Comparison of ENCODE assay signal across 26 cellular contexts in genomic region chr2:11146076-11146475, GRCh38. TPM values are rescaled to one million over a fixed set of nuclear protein-coding genes. Genes with fewer than 3 reads are reported as not detected.
A peak's percentile ranks its signal among the peaks of the same experiment; 100 is the strongest.
DNase-seq lines count a peak whose midpoint lies in the region; ATAC-seq, FAIRE-seq and TF ChIP-seq lines count a peak whose summit lies in the region.
"Had no signal": no experiment of that assay in that cellular context is flagged by ENCODE, and none has a peak within 500 bp of the region (broad histone marks: within the 10 kb centered on the region; RNA-seq: fewer than 3 reads in every experiment).

No MANE protein-coding gene starts in this region.

- H3K4me1 ChIP-seq in A549: 0 out of 3 replicates have a peak, but pooled peaks cover 4% of the 10 kb centered on the region
- no peaks in the 10 kb centered on the region for H3K4me1 ChIP-seq in K562 (replicated peaks in 1 of 2; ENCODE audit: control insufficient read depth in 2 of 2, insufficient read depth in 2 of 2, low read length in 2 of 2)

- intact Hi-C loops in K562 (cut with micrococcal nuclease): no loop called here

- DNase-seq in A549 (ENCODE audit: low read depth in 1 of 2, low spot score in 1 of 2) (no peak), K562 (ENCODE audit: extremely low read depth in 1 of 4, low spot score in 3 of 4) (no peak), medulla oblongata (ENCODE audit: extremely low spot score) (no peak)
- DNase-seq in stimulated activated naive B cell treated with anti-CD40 and anti-IgM and Interleukin-4, amounts not matched to agents 10 μg/mL and 1 μg/mL and 100 μg/mL, for 72 hours: no peak
- DNase-seq in activated CD4-positive, alpha-beta T cell treated with anti-CD3 and anti-CD28 coated beads, Interleukin-2, amount 10 ng/mL, durations not matched to agents 7 days and 5 days: no peak
- DNase-seq: 8988T; AML-193; C1 segment of cervical spinal cord; CD4-positive, alpha-beta memory T cell; CD4-positive, CD25-positive, alpha-beta regulatory T cell; CD8-positive, alpha-beta memory T cell; COR-L47; DMS 273 treated with DMSO at 0.1 percent for 48 hours; DMS153; DMS53; DMS79; DND-41; EL; GDM1 had no signal

- H3K4me1 Mint-ChIP-seq in stimulated activated naive B cell treated with anti-CD40 and anti-IgM and Interleukin-4, amounts not matched to agents 10 μg/mL and 1 μg/mL and 100 μg/mL, for 72 hours: peaks cover 3 to 9% of the 10 kb centered on the region in 2 donors
- no peaks in the 10 kb centered on the region for H3K4me1 Mint-ChIP-seq in activated CD4-positive, alpha-beta T cell treated with anti-CD3 and anti-CD28 coated beads, Interleukin-2, amount 10 ng/mL, durations not matched to agents 7 days and 5 days
- H3K4me1 Mint-ChIP-seq: CD4-positive, alpha-beta memory T cell; CD8-positive, alpha-beta memory T cell had no signal

- peaks cover 14 to 16% of the 10 kb centered on the region in 2 donors for H3K27me3 Mint-ChIP-seq in stimulated activated naive B cell treated with anti-CD40 and anti-IgM and Interleukin-4, amounts not matched to agents 10 μg/mL and 1 μg/mL and 100 μg/mL, for 72 hours
- peaks cover 9% of the 10 kb centered on the region for H3K27me3 Mint-ChIP-seq in activated CD4-positive, alpha-beta T cell treated with anti-CD3 and anti-CD28 coated beads, Interleukin-2, amount 10 ng/mL, durations not matched to agents 7 days and 5 days

- H3K27ac Mint-ChIP-seq in stimulated activated naive B cell treated with anti-CD40 and anti-IgM and Interleukin-4, amounts not matched to agents 10 μg/mL and 1 μg/mL and 100 μg/mL, for 72 hours: peak overlapping the region; percentile 51
- H3K27ac Mint-ChIP-seq in activated CD4-positive, alpha-beta T cell treated with anti-CD3 and anti-CD28 coated beads, Interleukin-2, amount 10 ng/mL, durations not matched to agents 7 days and 5 days: no peak overlapping the region
- H3K27ac Mint-ChIP-seq: B cell; CD4-positive, alpha-beta memory T cell; CD8-positive, alpha-beta memory T cell had no signal

- WGBS in A549 (ENCODE audit: missing lambda C conversion rate): 83% methylated on average over 3 of the region's 3 CpGs
- 5% methylated on average over 3 of the region's 3 CpGs for WGBS in K562 (ENCODE audit: insufficient coverage, low coverage, missing lambda C conversion rate)

- FAIRE-seq in A549 (lab: Jason Lieb, UNC): no peak
- no peak for FAIRE-seq in K562 (lab: Jason Lieb, UNC)
- FAIRE-seq: A204.1, GM12878, GM12892, GM18507 had no signal

- H3K4me2 ChIP-seq in A549 (no peak overlapping the region), K562 (ENCODE audit: insufficient read depth, low read length) (no peak overlapping the region)
- H3K4me2 ChIP-seq: BLaER1 had no signal

- ATAC-seq in A549 (no peak), K562 (no peak)
- no peak for ATAC-seq in stimulated activated naive B cell treated with anti-CD40 and anti-IgM and Interleukin-4, amounts not matched to agents 10 μg/mL and 1 μg/mL and 100 μg/mL, for 72 hours (replicated peaks)
- ATAC-seq: GM12878 had no signal

- TF ChIP-seq POLR2A in A549 (IDR thresholded peaks at IDR 0.05; ENCODE audit: low read length) (no peak), K562 (conservative IDR thresholded peaks at IDR 0.05) (no peak)

- 0 out of 3 replicates have a peak, but pooled peaks cover 4% of the 10 kb centered on the region for H3K9me3 ChIP-seq in A549
- 0 out of 2 replicates have a peak, but pooled peaks cover 4% of the 10 kb centered on the region for H3K9me3 ChIP-seq in K562 (replicated peaks; ENCODE audit: control insufficient read depth, insufficient read depth, low read depth, low read length)

- TF ChIP-seq EP300 in A549 (IDR thresholded peaks at IDR 0.05) (no peak), K562 (IDR thresholded peaks at IDR 0.05; ENCODE audit: low read length) (no peak)

- H3K27ac ChIP-seq in A549: no peak overlapping the region
- H3K27ac ChIP-seq in K562 (ENCODE audit: extremely low read depth, low read depth, low read length): no peak overlapping the region
- H3K27ac ChIP-seq: BLaER1 had no signal

- CTCF ChIA-PET in A549 (lab: Yijun Ruan, JAX) (interaction anchor here (1.0 to 16.6 kb wide), 4 partner anchors 13 to 437 kb away, joined by 3 to 224 read pairs (median 17); a partner anchor contains a TSS), K562 (lab: Yijun Ruan, JAX; ENCODE audit: low intra/inter-chr PET ratio) (no interaction called here)
- CTCF ChIA-PET in activated CD4-positive, alpha-beta T cell treated with anti-CD3 and anti-CD28 coated beads, Interleukin-2, amount 10 ng/mL, durations not matched to agents 7 days and 5 days (lab: Charles Lee): interaction anchor here (5.6 kb wide), 1 partner anchor 14 kb away, joined by 30 read pairs; a partner anchor contains a TSS

- H3K9me3 Mint-ChIP-seq in stimulated activated naive B cell treated with anti-CD40 and anti-IgM and Interleukin-4, amounts not matched to agents 10 μg/mL and 1 μg/mL and 100 μg/mL, for 72 hours: peaks cover 0 to 1% of the 10 kb centered on the region in 2 donors
- H3K9me3 Mint-ChIP-seq in activated CD4-positive, alpha-beta T cell treated with anti-CD3 and anti-CD28 coated beads, Interleukin-2, amount 10 ng/mL, durations not matched to agents 7 days and 5 days: no peaks in the 10 kb centered on the region
- H3K9me3 Mint-ChIP-seq: CD4-positive, CD25-positive, alpha-beta regulatory T cell; CD8-positive, alpha-beta memory T cell had no signal

- no peak for TF ChIP-seq CTCF in A549 (IDR thresholded peaks at IDR 0.05)
- TF ChIP-seq CTCF in K562 (IDR thresholded peaks at IDR 0.05 in 2 of 3, conservative IDR thresholded peaks at IDR 0.05 in 1 of 3; ENCODE audit: insufficient read depth in 2 of 3, low read depth in 1 of 3, low read length in 3 of 3): no peak

- H3K4me3 ChIP-seq in A549 (no peak overlapping the region), K562 (no peak overlapping the region)
- H3K4me3 ChIP-seq: BLaER1, GM12878 had no signal

- POLR2A ChIA-PET in A549 (lab: Yijun Ruan, JAX) (no interaction called here), K562 (lab: Yijun Ruan, JAX) (no interaction called here)
- POLR2A ChIA-PET in activated CD4-positive, alpha-beta T cell treated with anti-CD3 and anti-CD28 coated beads, Interleukin-2, amount 10 ng/mL, durations not matched to agents 7 days and 5 days (lab: Charles Lee): no interaction called here

- no peak overlapping the region for H3K4me3 Mint-ChIP-seq in stimulated activated naive B cell treated with anti-CD40 and anti-IgM and Interleukin-4, amounts not matched to agents 10 μg/mL and 1 μg/mL and 100 μg/mL, for 72 hours
- H3K4me3 Mint-ChIP-seq in activated CD4-positive, alpha-beta T cell treated with anti-CD3 and anti-CD28 coated beads, Interleukin-2, amount 10 ng/mL, durations not matched to agents 7 days and 5 days: no peak overlapping the region
- H3K4me3 Mint-ChIP-seq: B cell; CD14-positive monocyte; CD4-positive, alpha-beta memory T cell; CD4-positive, CD25-positive, alpha-beta regulatory T cell; CD8-positive, alpha-beta memory T cell had no signal

- BruUV-seq in K562 (replicated peaks; lab: Mats Ljungman, UMichigan): no TSS peak

- 0 out of 2 replicates have a peak, but pooled peaks cover 1% of the 10 kb centered on the region for H4K20me1 ChIP-seq in K562 (replicated peaks; ENCODE audit: control insufficient read depth, insufficient read depth, low read length)
- H4K20me1 ChIP-seq: BLaER1 had no signal

- no peak overlapping the region for H3K9ac ChIP-seq in K562 (ENCODE audit: insufficient read depth in 1 of 2, low read depth in 2 of 2, low read length in 2 of 2)
- H3K9ac ChIP-seq: BLaER1 had no signal

- no peaks in the 10 kb centered on the region for H3K36me3 ChIP-seq in K562 (ENCODE audit: control insufficient read depth, insufficient read depth, low read length)
- H3K36me3 ChIP-seq: BLaER1 had no signal

- no peaks in the 10 kb centered on the region for H3K9me1 ChIP-seq in K562 (ENCODE audit: control insufficient read depth, insufficient read depth, low read length)

- no peak overlapping the region for H2AFZ ChIP-seq in K562 (ENCODE audit: low read depth, low read length)

- H3K27me3 ChIP-seq in K562 (ENCODE audit: control insufficient read depth in 2 of 2, insufficient read depth in 2 of 2, low read length in 2 of 2): peaks cover 5 to 54% of the 10 kb centered on the region in 2 experiments
- H3K27me3 ChIP-seq: BLaER1 had no signal

- no peaks in the 10 kb centered on the region for H3K79me2 ChIP-seq in K562 (ENCODE audit: control insufficient read depth, insufficient read depth, low read length)

- TF ChIP-seq RAD21 in A549 (conservative IDR thresholded peaks at IDR 0.05 in 1 of 2, IDR thresholded peaks at IDR 0.05 in 1 of 2) (no peak), K562 (CRISPR knock-in tag; conservative IDR thresholded peaks at IDR 0.05 in 1 of 2, IDR thresholded peaks at IDR 0.05 in 1 of 2) (no peak)

- in situ Hi-C loops in K562 (cut with MboI): loop anchor here (25.0 kb wide), 1 partner anchor 266 kb away; no protein-coding TSS in a partner anchor

- H3K36me3 Mint-ChIP-seq in stimulated activated naive B cell treated with anti-CD40 and anti-IgM and Interleukin-4, amounts not matched to agents 10 μg/mL and 1 μg/mL and 100 μg/mL, for 72 hours: no peaks in the 10 kb centered on the region
- no peaks in the 10 kb centered on the region for H3K36me3 Mint-ChIP-seq in activated CD4-positive, alpha-beta T cell treated with anti-CD3 and anti-CD28 coated beads, Interleukin-2, amount 10 ng/mL, durations not matched to agents 7 days and 5 days (ENCODE audit: low read depth)
- H3K36me3 Mint-ChIP-seq: CD4-positive, alpha-beta memory T cell had no signal

RNA-seq across cellular contexts. Expression of gene SLC66A3, which starts 9.2 kb away (rescaled TPM):
- polyA plus RNA-seq in A549 (2011; rRNA removed) (69.8 and 90.1 TPM in 2 replicates), A549 (2017; fragmentation: RNase III; extraction: RNeasy Plus Mini Kit Qiagen cat#74134 plus additional on column Dnase treatment) (24.9 to 27.8 TPM (median 25.9 TPM) in 3 replicates), K562 (2011; rRNA removed) (29.9 and 30.0 TPM in 2 replicates), K562 (2014; fragmentation: Illumina TruSeq; extraction: Trizol) (10.0 and 11.2 TPM in 2 replicates), K562 (2014; fragmentation: Nextera tagmentation; extraction: Ambion mirVana) (1 to 10 TPM; 2.8 to 3.0 TPM), K562 (2014; rRNA removed) (13.9 and 15.2 TPM in 2 replicates)
- polyA plus RNA-seq in A549 (2012; cell fraction: cytosol; rRNA removed): 61.4 and 85.0 TPM in 2 replicates
- 41.1 and 53.5 TPM in 2 replicates for polyA plus RNA-seq in A549 (2012; cell fraction: nucleus; rRNA removed)
- 82.8 and 106 TPM in 2 replicates for polyA minus RNA-seq in A549 (2011; rRNA and poly(A)+ RNA removed)
- 12.5 and 29.6 TPM in 2 replicates for total RNA-seq in K562 (2011; cell fraction: chromatin; rRNA removed; ENCODE audit: low replicate concordance)
- 17.5 and 21.2 TPM in 2 replicates for total RNA-seq in K562 (2011; cell fraction: nucleolus; rRNA removed)
- total RNA-seq in K562 (2011; cell fraction: nucleoplasm; rRNA removed): 21.6 and 24.4 TPM in 2 replicates
- total RNA-seq in K562 (2014; rRNA removed) (8.0 and 15.7 TPM in 2 replicates), K562 (2014; rRNA removed; fragmentation: Illumina TruSeq; extraction: Trizol) (9.1 and 9.8 TPM in 2 replicates), K562 (2015; rRNA removed; fragmentation: Illumina TruSeq; extraction: Trizol) (6.6 and 7.6 TPM in 2 replicates), K562 (2021) (7.4 and 8.2 TPM in 2 replicates)
- 30.8 and 50.1 TPM in 2 replicates for polyA plus RNA-seq in K562 (2011; cell fraction: cytosol; rRNA removed)
- 12.1 and 16.7 TPM in 2 replicates for polyA plus RNA-seq in K562 (2011; cell fraction: nucleus; rRNA removed)
- polyA plus RNA-seq in K562 (2012): 8.3 and 13.0 TPM in 2 replicates
- polyA minus RNA-seq in K562 (2011; rRNA and poly(A)+ RNA removed): 14.2 and 19.1 TPM in 2 replicates
- 8.8 and 13.7 TPM in 2 replicates for polyA minus RNA-seq in K562 (2011; cell fraction: cytosol; rRNA and poly(A)+ RNA removed)
- 6.9 and 10.1 TPM in 2 replicates for polyA minus RNA-seq in K562 (2011; cell fraction: nucleus; rRNA and poly(A)+ RNA removed)
- 10 to 100 TPM; 21.6 to 23.4 TPM for total RNA-seq in activated CD4-positive, alpha-beta T cell treated with anti-CD3 and anti-CD28 coated beads, Interleukin-2, amount 10 ng/mL, durations not matched to agents 7 days and 5 days

Comparison
In these comparisons a context has a peak if more than half of its experiments do, and no peak if none do; other contexts are left out.
1. Of the 35 proteins assayed by ChIP-seq in both K562 and A549: peak only in K562: none; only in A549: none; in both: ZFP36; in neither: 34.